8 cellular contexts compared by ENCODE assay signal in the genomic region with DNA sequence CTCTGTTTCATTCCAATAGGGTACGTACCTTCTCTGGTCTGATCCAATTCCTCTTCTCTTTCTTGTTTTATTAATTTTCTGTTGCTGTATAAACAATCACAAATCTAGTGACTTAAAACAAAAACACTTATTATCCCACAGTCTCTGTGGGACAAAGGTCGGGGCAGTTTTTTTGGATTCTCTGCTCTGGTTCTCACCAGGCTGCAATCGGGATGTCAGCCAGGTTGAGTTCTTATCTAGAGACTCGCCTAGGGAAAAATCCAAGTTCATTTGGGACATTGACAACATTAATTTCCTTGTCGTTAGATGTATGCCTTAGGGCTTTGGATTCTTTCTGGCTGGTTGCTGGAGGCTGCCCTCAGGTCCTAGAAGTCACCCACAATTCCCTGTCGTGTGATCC.
"Had no signal": no experiment of that assay in that cellular context is flagged by ENCODE, and none has a peak within 500 bp of the region (broad histone marks: within the 10 kb centered on the region; RNA-seq: fewer than 3 reads in every experiment).

No MANE protein-coding gene starts in this region.

- DNase-seq: GDM1, GF-D8 had no signal

- H3K4me3 ChIP-seq: GM12878 had no signal

- FAIRE-seq: G401.6, GM12878, GM12891, GM12892, GM18507, GM19239 had no signal

- ATAC-seq: GM12878 had no signal
